15 cellular contexts compared by ENCODE assay signal in genomic region chr1:183653468-183653794, GRCh38. TPM values are rescaled to one million over a fixed set of nuclear protein-coding genes. Genes with fewer than 3 reads are reported as not detected.
DNase-seq lines count a peak whose midpoint lies in the region; ATAC-seq, FAIRE-seq and TF ChIP-seq lines count a peak whose summit lies in the region.
"Had no signal": no experiment of that assay in that cellular context is flagged by ENCODE, and none has a peak within 500 bp of the region (broad histone marks: within the 10 kb centered on the region; RNA-seq: fewer than 3 reads in every experiment).

No MANE protein-coding gene starts in this region.

- no peaks in the 10 kb centered on the region for H3K9me3 Mint-ChIP-seq in activated naive CD4-positive, alpha-beta T cell treated with anti-CD3 and anti-CD28 coated beads, Interleukin-2, amount 10 ng/mL, durations not matched to agents 7 days and 5 days
- H3K9me3 Mint-ChIP-seq: CD8-positive, alpha-beta T cell had no signal

- CTCF ChIA-PET in activated naive CD4-positive, alpha-beta T cell treated with anti-CD3 and anti-CD28 coated beads, Interleukin-2, amount 10 ng/mL, durations not matched to agents 7 days and 5 days (lab: Charles Lee): interaction anchor here (1.2 to 6.2 kb wide), 8 partner anchors 20 to 262 kb away, joined by 3 to 140 read pairs (median 6); partner anchors contain the start of gene ARPC5

- no peak for FAIRE-seq in small intestine (lab: Jason Lieb, UNC)

- H3K4me3 ChIP-seq in WERI-Rb-1 (ENCODE audit: low read depth, low read length): no peak overlapping the region
- H3K4me3 ChIP-seq in small intestine (ENCODE audit: low read depth in 1 of 2, low read length in 2 of 2): no peak overlapping the region
- H3K4me3 ChIP-seq in coronary artery: no peak overlapping the region
- H3K4me3 ChIP-seq: GM23248, SJSA1 had no signal

- 33 to 69% (median 56%) methylated on average over 3 of the region's 3 CpGs for WGBS in small intestine, 3 donors

- peaks cover 3 to 12% of the 10 kb centered on the region in 2 donors for H3K4me1 ChIP-seq in small intestine (ENCODE audit: control insufficient read depth in 2 of 2, insufficient read depth in 1 of 2, low read depth in 1 of 2, low read length in 1 of 2)

- ATAC-seq in left ventricle myocardium superior: peak; percentile 53
- ATAC-seq: CD8-positive, alpha-beta T cell had no signal

- intact Hi-C loops in left ventricle myocardium superior (cut with micrococcal nuclease): loop anchor here (5.0 kb wide), 1 partner anchor 264 kb away; no protein-coding TSS in a partner anchor

- H3K9me3 ChIP-seq in WERI-Rb-1 (ENCODE audit: severe bottlenecking) (no peaks in the 10 kb centered on the region), small intestine (ENCODE audit: control insufficient read depth, low read depth) (no peaks in the 10 kb centered on the region)
- H3K9me3 ChIP-seq: SJSA1 had no signal

- H3K36me3 Mint-ChIP-seq in activated naive CD4-positive, alpha-beta T cell treated with anti-CD3 and anti-CD28 coated beads, Interleukin-2, amount 10 ng/mL, durations not matched to agents 7 days and 5 days: no peaks in the 10 kb centered on the region
- H3K36me3 Mint-ChIP-seq: CD8-positive, alpha-beta T cell had no signal

- TF ChIP-seq CTCF in WERI-Rb-1 (IDR thresholded peaks at IDR 0.05; ENCODE audit: low read depth, low read length) (no peak), coronary artery (IDR thresholded peaks at IDR 0.05) (no peak)

- no peaks in the 10 kb centered on the region for H3K27me3 Mint-ChIP-seq in activated naive CD4-positive, alpha-beta T cell treated with anti-CD3 and anti-CD28 coated beads, Interleukin-2, amount 10 ng/mL, durations not matched to agents 7 days and 5 days

- no peaks in the 10 kb centered on the region for H3K36me3 ChIP-seq in WERI-Rb-1
- no peaks in the 10 kb centered on the region for H3K36me3 ChIP-seq in small intestine (ENCODE audit: control insufficient read depth in 2 of 2, insufficient read depth in 2 of 2, low read length in 2 of 2)
- H3K36me3 ChIP-seq: SJSA1 had no signal

- DNase-seq in activated naive CD4-positive, alpha-beta T cell treated with anti-CD3 and anti-CD28 coated beads, Interleukin-2, amount 10 ng/mL, durations not matched to agents 7 days and 5 days: no peak
- no peak for DNase-seq in activated naive CD4-positive, alpha-beta T cell (lab: John Stamatoyannopoulos, UW)
- DNase-seq in WERI-Rb-1 (no peak), left ventricle myocardium superior (no peak), small intestine (no peak), coronary artery (ENCODE audit: low spot score) (no peak), DMS153 (lab: John Stamatoyannopoulos, UW) (no peak), NCI-H69 (lab: John Stamatoyannopoulos, UW) (no peak)
- DNase-seq: CD8-positive, alpha-beta T cell; effector CD8-positive, alpha-beta T cell; GM23248; KG1 had no signal

- no peak overlapping the region for H3K4me3 Mint-ChIP-seq in activated naive CD4-positive, alpha-beta T cell treated with anti-CD3 and anti-CD28 coated beads, Interleukin-2, amount 10 ng/mL, durations not matched to agents 7 days and 5 days
- H3K4me3 Mint-ChIP-seq: CD8-positive, alpha-beta T cell had no signal

- H3K27me3 ChIP-seq in WERI-Rb-1 (ENCODE audit: insufficient read depth, low read depth, severe bottlenecking) (no peaks in the 10 kb centered on the region), small intestine (ENCODE audit: control insufficient read depth in 2 of 2, insufficient read depth in 2 of 2, low read length in 2 of 2) (no peaks in the 10 kb centered on the region)
- H3K27me3 ChIP-seq: SJSA1 had no signal

- peak overlapping the region; percentile 35 for H3K27ac Mint-ChIP-seq in activated naive CD4-positive, alpha-beta T cell treated with anti-CD3 and anti-CD28 coated beads, Interleukin-2, amount 10 ng/mL, durations not matched to agents 7 days and 5 days

- H3K4me1 Mint-ChIP-seq in activated naive CD4-positive, alpha-beta T cell treated with anti-CD3 and anti-CD28 coated beads, Interleukin-2, amount 10 ng/mL, durations not matched to agents 7 days and 5 days: peaks cover 34% of the 10 kb centered on the region

- peak overlapping the region; percentile 5; the same call in 1 of the 2 replicates for H3K27ac ChIP-seq in WERI-Rb-1
- H3K27ac ChIP-seq in small intestine (ENCODE audit: low read depth in 1 of 2, low read length in 1 of 2): peak overlapping the region; percentile 68 to 84
- no peak overlapping the region for H3K27ac ChIP-seq in coronary artery
- H3K27ac ChIP-seq: GM23248, SJSA1 had no signal

RNA-seq across cellular contexts. Expression of gene APOBEC4, which starts 0.3 kb away (rescaled TPM):
- total RNA-seq in left ventricle myocardium superior: not detected
- under 1 TPM in 2 of 3 donors, not detected in 1; 0.01 to 0.22 TPM for polyA plus RNA-seq in small intestine
- total RNA-seq: bronchial epithelial cell; CD8-positive, alpha-beta T cell; fibroblast of lung; GM23248; SJSA1 had no signal
- polyA plus RNA-seq: fibroblast of lung, GM23248 had no signal

RNA-seq across cellular contexts. Expression of gene ARPC5, which starts 17.8 kb away (rescaled TPM):
- 36.4 TPM for total RNA-seq in left ventricle myocardium superior
- 100 to 1,000 TPM; 125 to 140 (median 126) TPM for polyA plus RNA-seq in small intestine

Comparison
In these comparisons a context has a peak if more than half of its experiments do, and no peak if none do; other contexts are left out.
1. H3K27ac ChIP-seq: peak in WERI-Rb-1 (single experiment) and small intestine (2 of 2); none in coronary artery (0 of 2).